8 cellular contexts compared by ENCODE assay signal in the genomic region with DNA sequence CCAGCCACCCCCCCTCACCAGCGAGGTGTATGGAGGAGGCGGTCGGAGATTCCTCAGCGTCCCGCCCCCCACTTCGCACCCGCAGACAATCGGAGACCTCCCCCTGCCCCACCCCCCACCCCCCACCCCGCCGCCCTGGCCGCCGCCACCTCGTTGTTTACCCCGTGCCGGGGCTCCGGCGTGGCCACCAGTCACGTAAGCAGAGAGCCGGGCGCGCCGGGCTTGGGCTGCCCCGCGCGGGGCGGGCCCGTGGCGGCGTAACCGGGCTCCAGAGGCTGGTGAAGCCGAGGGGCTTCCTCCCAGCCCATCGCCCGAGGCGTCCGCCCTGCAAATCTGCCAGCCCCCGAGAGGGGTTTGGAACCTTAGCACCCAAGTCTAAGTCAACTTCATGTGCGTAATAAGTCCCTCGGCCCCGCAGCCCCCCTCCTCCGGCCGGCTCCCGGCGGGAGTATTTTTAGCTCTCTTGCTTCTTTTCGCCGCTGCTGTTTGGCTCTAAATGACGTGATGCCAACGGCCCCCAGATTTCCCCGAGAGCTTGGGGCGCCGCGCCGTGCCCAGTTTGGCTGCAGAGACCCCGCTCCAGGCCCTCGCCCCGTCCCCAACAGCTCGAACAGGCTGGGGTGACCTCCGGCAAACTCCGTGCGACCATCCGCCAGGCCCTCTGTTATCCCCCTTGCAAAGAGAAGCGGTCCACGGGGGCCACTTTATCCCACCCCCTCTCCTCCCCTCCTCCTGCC. TPM values are rescaled to one million over a fixed set of nuclear protein-coding genes. Genes with fewer than 3 reads are reported as not detected.
DNase-seq lines count a peak whose midpoint lies in the region; ATAC-seq, FAIRE-seq and TF ChIP-seq lines count a peak whose summit lies in the region.

No MANE protein-coding gene starts in this region.

- peaks cover 3% of the 10 kb centered on the region for H3K36me3 Mint-ChIP-seq in activated naive CD8-positive, alpha-beta T cell treated with anti-CD3 and anti-CD28 coated beads for 36 hours

- H3K4me3 Mint-ChIP-seq in activated naive CD8-positive, alpha-beta T cell treated with anti-CD3 and anti-CD28 coated beads for 36 hours: peak overlapping the region; percentile 91

- peak; percentile 64 for DNase-seq in GM10266 (ENCODE audit: extremely low spot score)
- no peak for DNase-seq in NT2/D1 (ENCODE audit: low read depth, low spot score)
- DNase-seq in activated naive CD8-positive, alpha-beta T cell treated with anti-CD3 and anti-CD28 coated beads for 36 hours: peak; percentile 60
- DNase-seq in heart left ventricle: peak; percentile 64 to 81 (median 66)
- DNase-seq in pancreas: peak; percentile 57 to 87 (median 76)
- no peak for DNase-seq in UCSD-AML1 (lab: John Stamatoyannopoulos, UW; ENCODE audit: unreplicated experiment)

- peaks cover 46% of the 10 kb centered on the region for H3K4me1 Mint-ChIP-seq in activated naive CD8-positive, alpha-beta T cell treated with anti-CD3 and anti-CD28 coated beads for 36 hours

- H3K27ac Mint-ChIP-seq in activated naive CD8-positive, alpha-beta T cell treated with anti-CD3 and anti-CD28 coated beads for 36 hours: peak overlapping the region; percentile 95

- no peak for FAIRE-seq in pancreas (lab: Jason Lieb, UNC)

- peak; percentile 9 to 36 (median 32) for ATAC-seq in heart left ventricle
- ATAC-seq in pancreas: peak; percentile 31 to 42 (median 38)
- no peak for ATAC-seq in GM21825 (IDR thresholded peaks at IDR 0.05; ENCODE audit: unreplicated experiment)
- no peak for ATAC-seq in GM21576 (IDR thresholded peaks at IDR 0.05; ENCODE audit: unreplicated experiment)

- H3K4me1 ChIP-seq in NT2/D1 (ENCODE audit: insufficient read depth, insufficient read length) (peaks cover 4% of the 10 kb centered on the region), heart left ventricle (peaks cover 11 to 45% (median 28%) of the 10 kb centered on the region in 12 donors), pancreas (peaks cover 19 to 22% (median 21%) of the 10 kb centered on the region in 3 donors)

- WGBS in heart left ventricle, 4 donors: 0 to 1% (median 0%) methylated on average over 48 to 62 of the region's 62 CpGs
- 0% methylated on average over 35 to 62 of the region's 62 CpGs for WGBS in pancreas, 2 donors

- H3K9ac ChIP-seq in NT2/D1 (ENCODE audit: insufficient read length, low read depth): peak overlapping the region; percentile 61

- peaks cover 53% of the 10 kb centered on the region for H3K27me3 ChIP-seq in NT2/D1 (ENCODE audit: insufficient read depth, insufficient read length)
- H3K27me3 ChIP-seq in heart left ventricle: no peaks in the 10 kb centered on the region
- no peaks in the 10 kb centered on the region for H3K27me3 ChIP-seq in pancreas

- peaks cover 24% of the 10 kb centered on the region for H3K27me3 Mint-ChIP-seq in activated naive CD8-positive, alpha-beta T cell treated with anti-CD3 and anti-CD28 coated beads for 36 hours

- no peaks in the 10 kb centered on the region for H3K36me3 ChIP-seq in NT2/D1 (ENCODE audit: insufficient read depth, insufficient read length, low read length)
- H3K36me3 ChIP-seq in heart left ventricle: no peaks in the 10 kb centered on the region
- no peaks in the 10 kb centered on the region for H3K36me3 ChIP-seq in pancreas

- no peaks in the 10 kb centered on the region for H3K9me3 Mint-ChIP-seq in activated naive CD8-positive, alpha-beta T cell treated with anti-CD3 and anti-CD28 coated beads for 36 hours

- intact Hi-C loops in heart left ventricle (cut with DNase I) (loop anchor here (1.0 to 10.0 kb wide), 20 partner anchors 16 to 325 kb away; partner anchors contain the start of gene ADD3 (in 1 of the 10)), pancreas (cut with DNase I) (loop anchor here in 1 of 3 donors (10.0 kb wide), 1 partner anchor 75 kb away; no protein-coding TSS in a partner anchor)

- H3K9me3 ChIP-seq in NT2/D1 (ENCODE audit: insufficient read depth, low read length) (no peaks in the 10 kb centered on the region), heart left ventricle (no peaks in the 10 kb centered on the region), pancreas (no peaks in the 10 kb centered on the region)

- H3K27ac ChIP-seq in heart left ventricle: peak overlapping the region; percentile 94 to 99 (median 98)
- H3K27ac ChIP-seq in pancreas: peak overlapping the region; percentile 91 to 97 (median 93)

- TF ChIP-seq POLR2A in heart left ventricle (IDR thresholded peaks at IDR 0.05): peak in 1 of 2 donors; percentile 12

- H3K4me3 ChIP-seq in NT2/D1 (ENCODE audit: insufficient read length, low read depth) (peak overlapping the region; percentile 51), heart left ventricle (peak overlapping the region; percentile 61 to 92 (median 83)), pancreas (peak overlapping the region; percentile 60 to 78 (median 66))

- TF ChIP-seq CTCF in GM10266 (IDR thresholded peaks at IDR 0.05; ENCODE audit: control insufficient read depth, insufficient read depth, low read depth, missing control alignments) (no peak), heart left ventricle (IDR thresholded peaks at IDR 0.05) (peak in 1 of 12 donors; percentile 9), pancreas (IDR thresholded peaks at IDR 0.05) (no peak)

RNA-seq across cellular contexts. Expression of gene MXI1, which starts 2.7 kb away (rescaled TPM):
- 10 to 100 TPM; 24.4 to 26.7 TPM for total RNA-seq in activated naive CD8-positive, alpha-beta T cell treated with anti-CD3 and anti-CD28 coated beads for 36 hours
- 10 to 100 TPM; 42.6 to 83.2 (median 61.6) TPM for total RNA-seq in heart left ventricle
- polyA plus RNA-seq in heart left ventricle: 10 to 100 TPM; 20.3 to 39.5 TPM
- 10 to 100 TPM; 17.8 to 30.5 (median 22.6) TPM for total RNA-seq in pancreas
- 10 to 100 TPM in 1 of 2 donors, 1 to 10 TPM in 1; 8.2 to 20.4 TPM for polyA plus RNA-seq in pancreas

Comparison
In these comparisons a context has a peak if more than half of its experiments do, and no peak if none do; other contexts are left out.
1. DNase-seq: peak in GM10266 (single experiment), activated naive CD8-positive, alpha-beta T cell treated with anti-CD3 and anti-CD28 coated beads for 36 hours (single experiment), heart left ventricle (5 of 5) and pancreas (6 of 6); none in NT2/D1 (single experiment) and UCSD-AML1 (single experiment).
2. ATAC-seq: peak in heart left ventricle (4 of 4) and pancreas (4 of 4); none in GM21825 (single experiment) and GM21576 (single experiment).
3. Peak in every context shown above with its lines, with median percentiles within 50 percentile points of each other: H3K4me3 ChIP-seq.